10 cellular contexts compared by ENCODE assay signal in the genomic region with DNA sequence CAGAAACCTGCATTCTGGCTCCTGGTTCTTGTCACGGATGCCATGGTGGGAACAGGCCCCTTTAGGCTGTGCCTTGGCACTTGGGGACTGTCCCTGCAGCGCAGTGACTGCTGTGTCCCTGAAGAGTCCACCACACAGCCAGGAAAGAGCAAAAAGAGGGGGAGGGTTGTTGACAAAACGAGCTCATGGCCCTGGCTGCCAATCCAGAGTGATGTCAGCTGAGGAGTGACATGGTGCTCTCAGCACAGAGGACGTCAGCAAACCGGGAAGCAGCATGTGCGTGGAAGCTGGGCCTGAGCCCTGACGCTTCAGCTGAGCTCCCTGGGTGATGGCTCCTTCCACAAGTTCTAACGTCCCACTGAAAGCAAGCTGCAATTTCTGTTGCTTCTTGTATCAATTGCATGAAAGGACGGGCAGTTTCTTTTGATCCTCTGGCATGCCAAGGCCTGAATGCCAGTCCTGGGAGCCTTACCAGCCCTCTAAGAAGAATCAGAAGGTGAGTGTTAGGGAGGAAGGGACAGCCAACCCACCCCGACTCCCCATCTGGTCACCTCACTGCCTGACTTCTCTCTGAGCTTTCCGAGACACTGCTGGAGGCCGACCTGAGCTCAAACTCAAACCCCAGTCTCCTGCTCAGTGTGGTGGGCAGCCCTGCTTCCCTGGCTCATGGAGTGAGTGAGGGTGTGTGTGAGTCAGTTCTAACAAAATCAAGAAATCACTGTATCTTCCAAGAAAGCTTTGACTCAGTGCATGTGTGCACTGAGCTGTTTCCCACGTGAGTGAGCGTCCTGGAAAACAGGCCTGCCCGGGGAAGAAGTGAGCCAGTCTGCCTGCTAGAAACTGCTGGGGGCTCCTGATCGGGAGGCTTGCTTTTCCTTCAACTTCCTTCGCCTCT. TPM values are rescaled to one million over a fixed set of nuclear protein-coding genes. Genes with fewer than 3 reads are reported as not detected.
DNase-seq lines count a peak whose midpoint lies in the region; ATAC-seq and TF ChIP-seq lines count a peak whose summit lies in the region.
"Had no signal": no experiment of that assay in that cellular context is flagged by ENCODE, and none has a peak within 500 bp of the region (broad histone marks: within the 10 kb centered on the region; RNA-seq: fewer than 3 reads in every experiment).

No MANE protein-coding gene starts in this region.

- no peak overlapping the region for H3K27ac ChIP-seq in ascending aorta
- H3K27ac ChIP-seq in CD8-positive, alpha-beta memory T cell (ENCODE audit: low read depth, low read length): no peak overlapping the region

- H3K9me3 ChIP-seq in NT2/D1 (ENCODE audit: insufficient read depth, low read length) (no peaks in the 10 kb centered on the region), ascending aorta (no peaks in the 10 kb centered on the region)
- H3K9me3 ChIP-seq in CD8-positive, alpha-beta memory T cell (ENCODE audit: low read length): no peaks in the 10 kb centered on the region

- DNase-seq in EH (ENCODE audit: low read depth) (peak; percentile 67), NT2/D1 (ENCODE audit: low read depth, low spot score) (no peak), neural crest cell (ENCODE audit: low read depth, low spot score) (no peak), cortex of kidney (lab: John Stamatoyannopoulos, UW) (no peak), ascending aorta (ENCODE audit: low spot score in 2 of 2) (no peak)
- no peak for DNase-seq in CD8-positive, alpha-beta memory T cell
- no peak for DNase-seq in activated CD8-positive, alpha-beta T cell treated with anti-CD3 and anti-CD28 coated beads, Interleukin-2, amount 10 ng/mL, durations not matched to agents 7 days and 5 days
- DNase-seq: activated effector memory CD4-positive, alpha-beta T cell treated with anti-CD3 and anti-CD28 coated beads, Interleukin-2, amount 50 U/mL, for 16 hours had no signal

- peak; percentile 74 for ATAC-seq in esophagus mucosa
- ATAC-seq in activated CD8-positive, alpha-beta T cell treated with anti-CD3 and anti-CD28 coated beads, Interleukin-2, amount 10 ng/mL, durations not matched to agents 7 days and 5 days: no peak

- H3K4me1 ChIP-seq in NT2/D1 (ENCODE audit: insufficient read depth, insufficient read length) (peaks cover 30% of the 10 kb centered on the region), ascending aorta (no peaks in the 10 kb centered on the region)
- H3K4me1 ChIP-seq in CD8-positive, alpha-beta memory T cell (ENCODE audit: insufficient read depth, low read length): no peaks in the 10 kb centered on the region

- H3K9me3 Mint-ChIP-seq in neural crest cell: no peaks in the 10 kb centered on the region
- no peaks in the 10 kb centered on the region for H3K9me3 Mint-ChIP-seq in CD8-positive, alpha-beta memory T cell
- no peaks in the 10 kb centered on the region for H3K9me3 Mint-ChIP-seq in activated CD8-positive, alpha-beta T cell treated with anti-CD3 and anti-CD28 coated beads, Interleukin-2, amount 10 ng/mL, durations not matched to agents 7 days and 5 days (ENCODE audit: insufficient read depth)

- peaks cover 38% of the 10 kb centered on the region for H3K4me1 Mint-ChIP-seq in neural crest cell
- H3K4me1 Mint-ChIP-seq in CD8-positive, alpha-beta memory T cell: peaks cover 1 to 6% (median 3%) of the 10 kb centered on the region in 3 donors
- peaks cover 5% of the 10 kb centered on the region for H3K4me1 Mint-ChIP-seq in activated CD8-positive, alpha-beta T cell treated with anti-CD3 and anti-CD28 coated beads, Interleukin-2, amount 10 ng/mL, durations not matched to agents 7 days and 5 days (ENCODE audit: low read depth)

- H3K27me3 ChIP-seq in NT2/D1 (ENCODE audit: insufficient read depth, insufficient read length) (peaks cover 37% of the 10 kb centered on the region), ascending aorta (no peaks in the 10 kb centered on the region)
- H3K27me3 ChIP-seq in CD8-positive, alpha-beta memory T cell (ENCODE audit: insufficient read depth, low read length, poor library complexity, severe bottlenecking): no peaks in the 10 kb centered on the region

- peak overlapping the region; percentile 46 for H3K9ac ChIP-seq in NT2/D1 (ENCODE audit: insufficient read length, low read depth)

- no peak for TF ChIP-seq CTCF in neural crest cell (conservative IDR thresholded peaks at IDR 0.05)
- no peak for TF ChIP-seq CTCF in ascending aorta (IDR thresholded peaks at IDR 0.05)

- H3K4me3 ChIP-seq in NT2/D1 (ENCODE audit: insufficient read length, low read depth) (no peak overlapping the region), ascending aorta (no peak overlapping the region)
- H3K4me3 ChIP-seq in CD8-positive, alpha-beta memory T cell (ENCODE audit: low read length): no peak overlapping the region
- H3K4me3 ChIP-seq: lung had no signal

- H3K36me3 Mint-ChIP-seq in neural crest cell (ENCODE audit: low read depth): no peaks in the 10 kb centered on the region
- H3K36me3 Mint-ChIP-seq in CD8-positive, alpha-beta memory T cell: no peaks in the 10 kb centered on the region
- H3K36me3 Mint-ChIP-seq in activated CD8-positive, alpha-beta T cell treated with anti-CD3 and anti-CD28 coated beads, Interleukin-2, amount 10 ng/mL, durations not matched to agents 7 days and 5 days (ENCODE audit: low read depth): no peaks in the 10 kb centered on the region

- H3K27ac Mint-ChIP-seq in neural crest cell (ENCODE audit: unreplicated experiment): peak overlapping the region; percentile 92
- H3K27ac Mint-ChIP-seq in CD8-positive, alpha-beta memory T cell: no peak overlapping the region
- H3K27ac Mint-ChIP-seq in activated CD8-positive, alpha-beta T cell treated with anti-CD3 and anti-CD28 coated beads, Interleukin-2, amount 10 ng/mL, durations not matched to agents 7 days and 5 days: no peak overlapping the region

- H3K4me3 Mint-ChIP-seq in neural crest cell: peak overlapping the region; percentile 16
- H3K4me3 Mint-ChIP-seq in CD8-positive, alpha-beta memory T cell: no peak overlapping the region
- no peak overlapping the region for H3K4me3 Mint-ChIP-seq in activated CD8-positive, alpha-beta T cell treated with anti-CD3 and anti-CD28 coated beads, Interleukin-2, amount 10 ng/mL, durations not matched to agents 7 days and 5 days

- POLR2A ChIA-PET in CD8-positive, alpha-beta memory T cell (lab: Charles Lee): interaction anchor here (0.6 kb wide), 1 partner anchor 98 kb away, joined by 3 read pairs; no protein-coding TSS in a partner anchor
- POLR2A ChIA-PET in activated CD8-positive, alpha-beta T cell treated with anti-CD3 and anti-CD28 coated beads, Interleukin-2, amount 10 ng/mL, durations not matched to agents 7 days and 5 days (lab: Charles Lee): no interaction called here

- CTCF ChIA-PET in CD8-positive, alpha-beta memory T cell (lab: Charles Lee): no interaction called here
- CTCF ChIA-PET in activated CD8-positive, alpha-beta T cell treated with anti-CD3 and anti-CD28 coated beads, Interleukin-2, amount 10 ng/mL, durations not matched to agents 7 days and 5 days (lab: Charles Lee): interaction anchor here (1.0 to 1.9 kb wide), 3 partner anchors 9 to 108 kb away, joined by 3 to 6 read pairs (median 3); no protein-coding TSS in a partner anchor

- H3K27me3 Mint-ChIP-seq in neural crest cell (ENCODE audit: low read depth): peaks cover 30% of the 10 kb centered on the region
- peaks cover 4 to 30% of the 10 kb centered on the region in 2 donors for H3K27me3 Mint-ChIP-seq in CD8-positive, alpha-beta memory T cell
- H3K27me3 Mint-ChIP-seq in activated CD8-positive, alpha-beta T cell treated with anti-CD3 and anti-CD28 coated beads, Interleukin-2, amount 10 ng/mL, durations not matched to agents 7 days and 5 days (ENCODE audit: low read depth): peaks cover 23% of the 10 kb centered on the region

- intact Hi-C loops in ascending aorta (cut with DNase I): no loop called here

- H3K36me3 ChIP-seq in NT2/D1 (ENCODE audit: insufficient read depth, insufficient read length, low read length): no peaks in the 10 kb centered on the region
- no peaks in the 10 kb centered on the region for H3K36me3 ChIP-seq in ascending aorta
- no peaks in the 10 kb centered on the region for H3K36me3 ChIP-seq in CD8-positive, alpha-beta memory T cell (ENCODE audit: insufficient read depth, low read length)

RNA-seq across cellular contexts. Expression of gene WNT3, which starts 14.7 kb away (rescaled TPM):
- 5.9 TPM for total RNA-seq in esophagus mucosa
- total RNA-seq in neural crest cell: 8.4 and 9.3 TPM in 2 replicates
- not detected for total RNA-seq in ascending aorta
- total RNA-seq in CD8-positive, alpha-beta memory T cell: not detected
- polyA plus RNA-seq in CD8-positive, alpha-beta memory T cell: not detected
- not detected for total RNA-seq in activated CD8-positive, alpha-beta T cell treated with anti-CD3 and anti-CD28 coated beads, Interleukin-2, amount 10 ng/mL, durations not matched to agents 7 days and 5 days

RNA-seq across cellular contexts. Expression of gene WNT9B, which starts 18.2 kb away (rescaled TPM):
- total RNA-seq in esophagus mucosa (not detected), neural crest cell (0.66 TPM in 1 of 2 replicates, not detected in the other), ascending aorta (5.6 TPM)
- total RNA-seq in CD8-positive, alpha-beta memory T cell: not detected
- not detected for polyA plus RNA-seq in CD8-positive, alpha-beta memory T cell
- not detected for total RNA-seq in activated CD8-positive, alpha-beta T cell treated with anti-CD3 and anti-CD28 coated beads, Interleukin-2, amount 10 ng/mL, durations not matched to agents 7 days and 5 days
